ENCODE assay signal across 16 cellular contexts in genomic region chr1:5253036-5253435, GRCh38.
DNase-seq lines count a peak whose midpoint lies in the region; ATAC-seq and TF ChIP-seq lines count a peak whose summit lies in the region.
"Had no signal": no experiment of that assay in that cellular context is flagged by ENCODE, and none has a peak within 500 bp of the region (broad histone marks: within the 10 kb centered on the region; RNA-seq: fewer than 3 reads in every experiment).

No MANE protein-coding gene starts in this region.

- H3K4me2 ChIP-seq in IMR-90 (ENCODE audit: low read depth, low read length) = no peak overlapping the region

- no peak for TF ChIP-seq EP300 in stomach (IDR thresholded peaks at IDR 0.05)

- no peak for DNase-seq in IMR-90
- DNase-seq in activated T-helper 2 cell treated with anti-CD3 and anti-CD28 coated beads, Interferon-gamma antibody, Interleukin-2, Interleukin-4, amounts not matched to agents 10 μg/mL and 5 μg/mL and 100 μg/mL, durations not matched to agents 14 hours and 24 hours and 36 hours (ENCODE audit: low spot score) = peak; percentile 1
- DNase-seq in left lobe of liver (ENCODE audit: low spot score) = peak; percentile 34
- peak; percentile 24 for DNase-seq in stomach
- DNase-seq in NCI-H187 (lab: John Stamatoyannopoulos, UW) = no peak
- no peak for DNase-seq in COLO829 (ENCODE audit: low spot score)
- DNase-seq in foreskin fibroblast = no peak
- DNase-seq: C1 segment of cervical spinal cord; Caco-2; CD4-positive, alpha-beta memory T cell; DMS153; DND-41; GM23248; H7; HCEC 1CT had no signal

- no peak overlapping the region for H4K91ac ChIP-seq in IMR-90 (ENCODE audit: insufficient read depth, low read depth, low read length)

- H3K9me3 ChIP-seq in IMR-90 (ENCODE audit: control insufficient read depth, insufficient read depth, low read length) (peaks cover 32% of the 10 kb centered on the region), stomach (peaks cover 0 to 17% (median 3%) of the 10 kb centered on the region in 4 donors)
- H3K9me3 ChIP-seq: Caco-2 had no signal

- TF ChIP-seq CTCF in IMR-90 (conservative IDR thresholded peaks at IDR 0.05; ENCODE audit: low read depth, low read length) = no peak
- no peak for TF ChIP-seq CTCF in stomach (IDR thresholded peaks at IDR 0.05)
- TF ChIP-seq CTCF in foreskin fibroblast (IDR thresholded peaks at IDR 0.05; ENCODE audit: low read depth, low read length) = no peak

- H2BK15ac ChIP-seq in IMR-90 (ENCODE audit: low read depth, low read length) = no peak overlapping the region

- H3K9me3 Mint-ChIP-seq in activated T-helper 2 cell treated with anti-CD3 and anti-CD28 coated beads, Interferon-gamma antibody, Interleukin-2, Interleukin-4, amounts not matched to agents 10 μg/mL and 5 μg/mL and 100 μg/mL, durations not matched to agents 14 hours and 24 hours and 36 hours = no peaks in the 10 kb centered on the region

- no peaks in the 10 kb centered on the region for H4K20me1 ChIP-seq in IMR-90 (ENCODE audit: insufficient read depth, low read length)

- no peak for TF ChIP-seq POLR2A in IMR-90 (IDR thresholded peaks at IDR 0.05; ENCODE audit: low read depth, low read length)
- no peak for TF ChIP-seq POLR2A in stomach (IDR thresholded peaks at IDR 0.05)

- H3K9me1 ChIP-seq in IMR-90 (ENCODE audit: insufficient read depth, low read length) = no peaks in the 10 kb centered on the region

- no peak overlapping the region for H3K4ac ChIP-seq in IMR-90 (ENCODE audit: low read depth, low read length)

- no peak overlapping the region for H2AK9ac ChIP-seq in IMR-90 (replicated peaks; ENCODE audit: low read depth, low read length, poor library complexity)

- H3K4me3 ChIP-seq in IMR-90 (ENCODE audit: insufficient read depth, low read depth, low read length) (no peak overlapping the region), stomach (no peak overlapping the region), foreskin fibroblast (ENCODE audit: low read depth in 1 of 2, low read length in 2 of 2) (no peak overlapping the region)
- H3K4me3 ChIP-seq: GM23248 had no signal

- H3K27ac ChIP-seq in IMR-90 (ENCODE audit: insufficient read depth, low read length) (no peak overlapping the region), stomach (no peak overlapping the region)
- H3K27ac ChIP-seq: GM23248 had no signal

- POLR2A ChIA-PET in IMR-90 (lab: Charles Lee; ENCODE audit: unreplicated experiment) = no interaction called here

- no peak overlapping the region for H3K23ac ChIP-seq in IMR-90 (ENCODE audit: low read depth, low read length)

- H3K27ac Mint-ChIP-seq in activated T-helper 2 cell treated with anti-CD3 and anti-CD28 coated beads, Interferon-gamma antibody, Interleukin-2, Interleukin-4, amounts not matched to agents 10 μg/mL and 5 μg/mL and 100 μg/mL, durations not matched to agents 14 hours and 24 hours and 36 hours = no peak overlapping the region
- H3K27ac Mint-ChIP-seq: CD4-positive, alpha-beta memory T cell had no signal

- ATAC-seq in IMR-90 (ENCODE audit: low read depth) (no peak), left lobe of liver (no peak), GM21390 (IDR thresholded peaks at IDR 0.05; ENCODE audit: unreplicated experiment) (no peak)

- CTCF ChIA-PET in IMR-90 (lab: Yijun Ruan, JAX) = no interaction called here

- TF ChIP-seq RAD21 in IMR-90 (IDR thresholded peaks at IDR 0.05; ENCODE audit: low read length) = no peak

- no peak overlapping the region for H3K56ac ChIP-seq in IMR-90 (ENCODE audit: extremely low read depth, insufficient read depth, low read length)

- dilution Hi-C loops in IMR-90 (cut with HindIII; ENCODE audit: low sequenced_read_pairs, unreplicated experiment) = no loop called here

- H3K27me3 ChIP-seq in IMR-90 (ENCODE audit: control insufficient read depth, insufficient read depth, low read length) = no peaks in the 10 kb centered on the region
- H3K27me3 ChIP-seq in stomach = peaks cover 0 to 14% (median 0%) of the 10 kb centered on the region in 3 donors

- WGBS in IMR-90 (ENCODE audit: extremely low coverage in 2 of 2, insufficient read length in 1 of 2), 2 experiments = 55% methylated on average over 3 of the region's 5 CpGs; no CpG with 5 or more reads in 1 of the 2 experiments
- 83 to 100% (median 94%) methylated on average over 3 to 5 of the region's 5 CpGs for WGBS in stomach, 5 donors

- H3K4me1 ChIP-seq in IMR-90 (ENCODE audit: control insufficient read depth, insufficient read depth, low read length) = no peaks in the 10 kb centered on the region
- H3K4me1 ChIP-seq in stomach = no peaks in the 10 kb centered on the region
- H3K4me1 ChIP-seq: Caco-2 had no signal

- no peak overlapping the region for H4K5ac ChIP-seq in IMR-90 (ENCODE audit: low read depth, low read length)

- H2BK20ac ChIP-seq in IMR-90 (ENCODE audit: low read depth, low read length) = no peak overlapping the region

- BruUV-seq in IMR-90 (replicated peaks; lab: Mats Ljungman, UMichigan) = no TSS peak

- in situ Hi-C loops in IMR-90 (cut with MboI; ENCODE audit: low sequenced_read_pairs) = no loop called here

- peak overlapping the region; percentile 32 for H2AFZ ChIP-seq in IMR-90 (replicated peaks; ENCODE audit: low read length, poor library complexity)
- H2AFZ ChIP-seq: GM23248 had no signal

- H3K14ac ChIP-seq in IMR-90 (replicated peaks; ENCODE audit: low read depth, low read length) = no peak overlapping the region

- H2BK5ac ChIP-seq in IMR-90 (ENCODE audit: low read depth, low read length, poor library complexity, severe bottlenecking) = no peak overlapping the region

- no peaks in the 10 kb centered on the region for H3K27me3 Mint-ChIP-seq in activated T-helper 2 cell treated with anti-CD3 and anti-CD28 coated beads, Interferon-gamma antibody, Interleukin-2, Interleukin-4, amounts not matched to agents 10 μg/mL and 5 μg/mL and 100 μg/mL, durations not matched to agents 14 hours and 24 hours and 36 hours (ENCODE audit: low read depth)

- H2AK5ac ChIP-seq in IMR-90 (ENCODE audit: low read depth, low read length) = no peak overlapping the region

- no peak overlapping the region for H4K8ac ChIP-seq in IMR-90 (ENCODE audit: low read depth in 2 of 2, low read length in 2 of 2)

- H3K4me3 Mint-ChIP-seq in activated T-helper 2 cell treated with anti-CD3 and anti-CD28 coated beads, Interferon-gamma antibody, Interleukin-2, Interleukin-4, amounts not matched to agents 10 μg/mL and 5 μg/mL and 100 μg/mL, durations not matched to agents 14 hours and 24 hours and 36 hours (ENCODE audit: low read depth) = no peak overlapping the region
- H3K4me3 Mint-ChIP-seq: CD4-positive, alpha-beta memory T cell had no signal

- intact Hi-C loops in IMR-90 (cut with micrococcal nuclease) (no loop called here), stomach (cut with DNase I; ENCODE audit: low total_unique reads) (no loop called here)
- intact Hi-C loops in activated T-helper 2 cell treated with anti-CD3 and anti-CD28 coated beads, Interferon-gamma antibody, Interleukin-2, Interleukin-4, amounts not matched to agents 10 μg/mL and 5 μg/mL and 100 μg/mL, durations not matched to agents 14 hours and 24 hours and 36 hours (cut with micrococcal nuclease) = no loop called here

- H3K36me3 ChIP-seq in IMR-90 (ENCODE audit: control insufficient read depth, insufficient read depth, low read length) (no peaks in the 10 kb centered on the region), stomach (no peaks in the 10 kb centered on the region)

- no peak overlapping the region for H2BK120ac ChIP-seq in IMR-90 (ENCODE audit: low read depth, low read length)

- H3K9ac ChIP-seq in IMR-90 (ENCODE audit: low read depth, low read length) = no peak overlapping the region
- H3K9ac ChIP-seq: GM23248 had no signal

- no peaks in the 10 kb centered on the region for H3K36me3 Mint-ChIP-seq in activated T-helper 2 cell treated with anti-CD3 and anti-CD28 coated beads, Interferon-gamma antibody, Interleukin-2, Interleukin-4, amounts not matched to agents 10 μg/mL and 5 μg/mL and 100 μg/mL, durations not matched to agents 14 hours and 24 hours and 36 hours (ENCODE audit: low read depth)
- H3K36me3 Mint-ChIP-seq: CD4-positive, alpha-beta memory T cell had no signal

- no peaks in the 10 kb centered on the region for H3K79me1 ChIP-seq in IMR-90 (ENCODE audit: low read depth in 1 of 2, low read length in 2 of 2)

- H3K4me1 Mint-ChIP-seq in activated T-helper 2 cell treated with anti-CD3 and anti-CD28 coated beads, Interferon-gamma antibody, Interleukin-2, Interleukin-4, amounts not matched to agents 10 μg/mL and 5 μg/mL and 100 μg/mL, durations not matched to agents 14 hours and 24 hours and 36 hours (ENCODE audit: low read depth) = no peaks in the 10 kb centered on the region
- H3K4me1 Mint-ChIP-seq: CD4-positive, alpha-beta memory T cell had no signal

- H3K18ac ChIP-seq in IMR-90 (ENCODE audit: low read depth, low read length) = no peak overlapping the region

TF ChIP-seq in IMR-90, 13 proteins besides CTCF, POLR2A, EP300 and RAD21 (continues in another document):
- TF ChIP-seq NFE2L2 (IDR thresholded peaks at IDR 0.05; ENCODE audit: low read depth, low read length) (no peak), RCOR1 (IDR thresholded peaks at IDR 0.05; ENCODE audit: insufficient replicate concordance, low read length) (no peak), CHD1 (IDR thresholded peaks at IDR 0.05; ENCODE audit: low read depth, low read length) (no peak), FOS (IDR thresholded peaks at IDR 0.05; ENCODE audit: low read depth, low read length) (no peak), BHLHE40 (IDR thresholded peaks at IDR 0.05; ENCODE audit: low read depth, low read length) (no peak), MXI1 (IDR thresholded peaks at IDR 0.05; ENCODE audit: borderline replicate concordance, low read depth, low read length) (no peak), CEBPB (IDR thresholded peaks at IDR 0.05; ENCODE audit: low read depth, low read length) (no peak), MAFK (IDR thresholded peaks at IDR 0.05; ENCODE audit: low read depth, low read length) (no peak), ELK1 (IDR thresholded peaks at IDR 0.05; ENCODE audit: borderline replicate concordance, low read depth, low read length) (no peak), USF2 (IDR thresholded peaks at IDR 0.05; ENCODE audit: low read depth, low read length) (no peak)

Comparison
In these comparisons a context has a peak if more than half of its experiments do, and no peak if none do; other contexts are left out.
1. DNase-seq: peak in activated T-helper 2 cell treated with anti-CD3 and anti-CD28 coated beads, Interferon-gamma antibody, Interleukin-2, Interleukin-4, amounts not matched to agents 10 μg/mL and 5 μg/mL and 100 μg/mL, durations not matched to agents 14 hours and 24 hours and 36 hours (single experiment), left lobe of liver (single experiment) and stomach (single experiment); none in IMR-90 (single experiment), NCI-H187 (0 of 2), COLO829 (single experiment) and foreskin fibroblast (0 of 2).